Comparison of ENCODE assay signal across 8 cellular contexts in genomic region chr7:116316838-116317612, GRCh38.
DNase-seq lines count a peak whose midpoint lies in the region; ATAC-seq and TF ChIP-seq lines count a peak whose summit lies in the region.

No MANE protein-coding gene starts in this region.

- 30 to 44% methylated on average over 7 of the region's 7 CpGs for WGBS in heart right ventricle, 2 donors

- H3K27ac ChIP-seq in heart right ventricle (peak overlapping the region; percentile 27 to 81 (median 68)), skeletal muscle tissue (ENCODE audit: low read depth, low read length) (peak overlapping the region; percentile 57), Peyer's patch (peak overlapping the region in 2 of 4 donors; percentile 8 to 57)

- H3K9me3 ChIP-seq in heart right ventricle (peaks cover 0 to 5% (median 0%) of the 10 kb centered on the region in 11 donors), skeletal muscle tissue (ENCODE audit: control insufficient read depth in 3 of 3, low read length in 3 of 3) (no peaks in the 10 kb centered on the region), Peyer's patch (no peaks in the 10 kb centered on the region)

- no peaks in the 10 kb centered on the region for H3K36me3 Mint-ChIP-seq in activated T-cell treated with anti-CD3 and anti-CD28 coated beads, Interleukin-2, amount 50 U/mL, for 4 hours (ENCODE audit: insufficient read depth)

- H3K4me3 Mint-ChIP-seq in activated T-cell treated with anti-CD3 and anti-CD28 coated beads, Interleukin-2, amount 50 U/mL, for 4 hours = no peak overlapping the region

- H3K9me3 Mint-ChIP-seq in activated T-cell treated with anti-CD3 and anti-CD28 coated beads, Interleukin-2, amount 50 U/mL, for 4 hours = no peaks in the 10 kb centered on the region

- no peaks in the 10 kb centered on the region for H3K36me3 ChIP-seq in heart right ventricle
- H3K36me3 ChIP-seq in skeletal muscle tissue (ENCODE audit: control insufficient read depth in 3 of 3, insufficient read depth in 3 of 3, low read length in 3 of 3) = no peaks in the 10 kb centered on the region
- no peaks in the 10 kb centered on the region for H3K36me3 ChIP-seq in Peyer's patch

- no peaks in the 10 kb centered on the region for H3K4me1 Mint-ChIP-seq in activated T-cell treated with anti-CD3 and anti-CD28 coated beads, Interleukin-2, amount 50 U/mL, for 4 hours (ENCODE audit: low read depth)

- peaks cover 17% of the 10 kb centered on the region for H3K27me3 Mint-ChIP-seq in activated T-cell treated with anti-CD3 and anti-CD28 coated beads, Interleukin-2, amount 50 U/mL, for 4 hours (ENCODE audit: low read depth)

- ATAC-seq in GM19025 (IDR thresholded peaks at IDR 0.05; ENCODE audit: low read depth, unreplicated experiment) (peak; percentile 80), HG03103 (IDR thresholded peaks at IDR 0.05; ENCODE audit: low read depth, unreplicated experiment) (peak; percentile 84), heart right ventricle (peak; percentile 73 to 98 (median 90))
- ATAC-seq in activated T-cell treated with anti-CD3 and anti-CD28 coated beads, Interleukin-2, amount 50 U/mL, for 4 hours = peak; percentile 74 to 90

- peak overlapping the region; percentile 12 for H3K4me3 ChIP-seq in AG04449 (ENCODE audit: low read depth, low read length)
- no peak overlapping the region for H3K4me3 ChIP-seq in heart right ventricle
- peak overlapping the region; percentile 17 to 31 (median 24) for H3K4me3 ChIP-seq in skeletal muscle tissue (ENCODE audit: low read length in 3 of 3)
- no peak overlapping the region for H3K4me3 ChIP-seq in Peyer's patch

- no peaks in the 10 kb centered on the region for H3K27me3 ChIP-seq in heart right ventricle
- no peaks in the 10 kb centered on the region for H3K27me3 ChIP-seq in skeletal muscle tissue (ENCODE audit: control insufficient read depth in 3 of 3, insufficient read depth in 3 of 3, low read length in 3 of 3)
- no peaks in the 10 kb centered on the region for H3K27me3 ChIP-seq in Peyer's patch

- TF ChIP-seq CTCF in AG04449 (IDR thresholded peaks at IDR 0.05; ENCODE audit: insufficient read depth, low read length, missing control alignments) (no peak), heart right ventricle (IDR thresholded peaks at IDR 0.05) (no peak), Peyer's patch (IDR thresholded peaks at IDR 0.05) (no peak)

- DNase-seq in AG04449 (ENCODE audit: low read depth, low spot score) (peak; percentile 99), heart right ventricle (peak; percentile 22 to 41), Peyer's patch (no peak), NCI-H187 (lab: John Stamatoyannopoulos, UW) (no peak)
- DNase-seq in activated T-cell treated with anti-CD3 and anti-CD28 coated beads, Interleukin-2, amount 50 U/mL, for 4 hours = no peak

- intact Hi-C loops in heart right ventricle (cut with DNase I) = loop anchor here in 4 of 10 donors (5.0 kb wide), 4 partner anchors 35 to 170 kb away; no protein-coding TSS in a partner anchor

- peak overlapping the region; percentile 24 to 46 (median 44) for H3K9ac ChIP-seq in skeletal muscle tissue (ENCODE audit: low read depth in 1 of 3, low read length in 3 of 3)

- H3K4me1 ChIP-seq in heart right ventricle = peaks cover 0 to 30% (median 16%) of the 10 kb centered on the region in 9 donors
- peaks cover 2 to 11% (median 11%) of the 10 kb centered on the region in 3 donors for H3K4me1 ChIP-seq in skeletal muscle tissue (ENCODE audit: control insufficient read depth in 3 of 3, insufficient read depth in 3 of 3, low read length in 3 of 3)
- no peaks in the 10 kb centered on the region for H3K4me1 ChIP-seq in Peyer's patch

- CTCF ChIA-PET in AG04449 (lab: Yijun Ruan, JAX) = no interaction called here

- no peak for TF ChIP-seq POLR2A in Peyer's patch (IDR thresholded peaks at IDR 0.05)

- POLR2A ChIA-PET in AG04449 (lab: Yijun Ruan, JAX) = no interaction called here

Comparison
In these comparisons a context has a peak if more than half of its experiments do, and no peak if none do; other contexts are left out.
1. DNase-seq: peak in AG04449 (single experiment) and heart right ventricle (2 of 2); none in activated T-cell treated with anti-CD3 and anti-CD28 coated beads, Interleukin-2, amount 50 U/mL, for 4 hours (single experiment), Peyer's patch (0 of 3) and NCI-H187 (0 of 2).
2. H3K4me3 ChIP-seq: peak in AG04449 (single experiment) and skeletal muscle tissue (3 of 3); none in heart right ventricle (0 of 10) and Peyer's patch (0 of 4).
3. Peak in every context shown above with its lines, with median percentiles within 50 percentile points of each other: ATAC-seq.